Comparison of ENCODE assay signal across 18 cellular contexts in the genomic region with DNA sequence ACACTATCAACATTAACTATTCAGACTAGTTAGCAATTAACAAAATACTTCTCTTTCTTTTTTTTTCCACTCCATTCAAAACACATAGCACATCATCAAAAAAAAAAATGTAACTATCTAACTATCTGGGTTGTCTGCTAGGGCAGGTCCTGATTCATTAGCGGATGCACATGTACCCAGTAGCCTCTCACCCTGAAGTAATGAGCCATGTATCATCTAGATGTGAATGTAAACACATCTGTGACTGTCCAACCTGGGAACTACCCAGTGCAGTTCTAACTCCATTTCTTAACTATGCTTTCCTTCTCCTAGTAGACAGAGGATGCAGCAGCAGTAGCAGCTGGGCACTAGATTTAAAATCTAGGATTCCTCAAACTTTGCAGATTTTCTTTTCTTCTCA.
DNase-seq lines count a peak whose midpoint lies in the region; ATAC-seq, FAIRE-seq and TF ChIP-seq lines count a peak whose summit lies in the region.
"Had no signal": no experiment of that assay in that cellular context is flagged by ENCODE, and none has a peak within 500 bp of the region (broad histone marks: within the 10 kb centered on the region; RNA-seq: fewer than 3 reads in every experiment).

No MANE protein-coding gene starts in this region.

- peak; percentile 61 for FAIRE-seq in D721Med (lab: Jason Lieb, UNC)
- FAIRE-seq: GM12891, GM18507, H1 had no signal

- H3K4me2 ChIP-seq in GM23338: no peak overlapping the region

- peaks cover 4% of the 10 kb centered on the region; the same call in 1 of the 3 replicates for H3K36me3 Mint-ChIP-seq in GM23338 (ENCODE audit: low read depth)
- H3K36me3 Mint-ChIP-seq: CD4-positive, alpha-beta memory T cell had no signal

- no peaks in the 10 kb centered on the region for H3F3A ChIP-seq in GM23338 (replicated peaks; ENCODE audit: low read depth)

- H3K4me1 ChIP-seq in GM23338 (ENCODE audit: insufficient read depth): no peaks in the 10 kb centered on the region

- peaks cover 5% of the 10 kb centered on the region; the same call in 2 of the 3 replicates for H3K9me3 Mint-ChIP-seq in GM23338
- H3K9me3 Mint-ChIP-seq: HFFc6 had no signal

- H3K4me1 Mint-ChIP-seq in GM23338: peaks cover 2% of the 10 kb centered on the region; the same call in 1 of the 3 replicates
- H3K4me1 Mint-ChIP-seq: CD4-positive, alpha-beta memory T cell had no signal

- TF ChIP-seq CTCF in D721Med (IDR thresholded peaks at IDR 0.05; ENCODE audit: insufficient read depth, missing control alignments): no peak
- TF ChIP-seq CTCF in GM23338 (conservative IDR thresholded peaks at IDR 0.05; ENCODE audit: low read depth in 2 of 2): no peak

- DNase-seq in D721Med (ENCODE audit: insufficient read length, low spot score) (no peak), GM23338 (ENCODE audit: low spot score) (no peak), amniotic epithelial cell (ENCODE audit: low read depth) (peak; percentile 33), kidney tubule cell (ENCODE audit: low spot score) (peak; percentile 24), AG08395 (ENCODE audit: low spot score) (no peak)
- DNase-seq in activated naive CD4-positive, alpha-beta T cell (lab: John Stamatoyannopoulos, UW): no peak
- DNase-seq: CD4-positive, alpha-beta memory T cell; DND-41; GF-D8; HFFc6; KBM-7; NCI-H1436; NCI-H82; SW 1271 had no signal

- no peaks in the 10 kb centered on the region for H3K36me3 ChIP-seq in GM23338 (ENCODE audit: insufficient read depth)

- ATAC-seq in GM23338 (no peak), GM18867 (IDR thresholded peaks at IDR 0.05; ENCODE audit: unreplicated experiment) (no peak)

- no peak overlapping the region for H3K4me3 ChIP-seq in GM23338

- H3K27ac ChIP-seq in GM23338 (ENCODE audit: low read depth): no peak overlapping the region

- no peaks in the 10 kb centered on the region for H4K20me1 ChIP-seq in GM23338 (replicated peaks; ENCODE audit: insufficient read depth)

- H3K79me2 ChIP-seq in GM23338 (replicated peaks; ENCODE audit: insufficient read depth): no peaks in the 10 kb centered on the region

- no peak overlapping the region for H3K27ac Mint-ChIP-seq in GM23338
- H3K27ac Mint-ChIP-seq: CD4-positive, alpha-beta memory T cell; HFFc6 had no signal

- no peak overlapping the region for H3K4me3 Mint-ChIP-seq in GM23338
- H3K4me3 Mint-ChIP-seq: CD4-positive, alpha-beta memory T cell; HFFc6 had no signal

- 0 out of 2 replicates have a peak, but pooled peaks cover 13% of the 10 kb centered on the region for H3K9me2 ChIP-seq in GM23338 (ENCODE audit: insufficient read depth)

- H2AFZ ChIP-seq in GM23338: 0 out of 2 replicates have a peak overlapping the region, but pooled peaks have one; percentile 10

- no peaks in the 10 kb centered on the region for H3K27me3 ChIP-seq in GM23338 (ENCODE audit: insufficient read depth)

- no peaks in the 10 kb centered on the region for H3K27me3 Mint-ChIP-seq in GM23338 (ENCODE audit: insufficient read depth, low read depth, poor library complexity)
- H3K27me3 Mint-ChIP-seq: CD4-positive, alpha-beta memory T cell had no signal

TF ChIP-seq in GM23338, 12 proteins besides CTCF, POLR2A, EP300 and RAD21 (continues in another document):
- TF ChIP-seq STAT1 (IDR thresholded peaks at IDR 0.05; ENCODE audit: unreplicated experiment): no peak
- no peak for TF ChIP-seq NANOG (IDR thresholded peaks at IDR 0.05; ENCODE audit: borderline replicate concordance)
- TF ChIP-seq ZNF114 (CRISPR knock-in tag; IDR thresholded peaks at IDR 0.05): no peak
- TF ChIP-seq, protein P1, sequence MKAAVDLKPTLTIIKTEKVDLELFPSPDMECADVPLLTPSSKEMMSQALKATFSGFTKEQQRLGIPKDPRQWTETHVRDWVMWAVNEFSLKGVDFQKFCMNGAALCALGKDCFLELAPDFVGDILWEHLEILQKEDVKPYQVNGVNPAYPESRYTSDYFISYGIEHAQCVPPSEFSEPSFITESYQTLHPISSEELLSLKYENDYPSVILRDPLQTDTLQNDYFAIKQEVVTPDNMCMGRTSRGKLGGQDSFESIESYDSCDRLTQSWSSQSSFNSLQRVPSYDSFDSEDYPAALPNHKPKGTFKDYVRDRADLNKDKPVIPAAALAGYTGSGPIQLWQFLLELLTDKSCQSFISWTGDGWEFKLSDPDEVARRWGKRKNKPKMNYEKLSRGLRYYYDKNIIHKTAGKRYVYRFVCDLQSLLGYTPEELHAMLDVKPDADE (IDR thresholded peaks at IDR 0.05): no peak
- no peak for TF ChIP-seq POLR2AphosphoS5 (IDR thresholded peaks at IDR 0.05; ENCODE audit: low read depth)
- no peak for TF ChIP-seq ZNF331 (CRISPR knock-in tag; IDR thresholded peaks at IDR 0.05; ENCODE audit: low read depth)
- TF ChIP-seq JUNB (IDR thresholded peaks at IDR 0.05; ENCODE audit: unreplicated experiment): no peak
- no peak for TF ChIP-seq EZH2 (IDR thresholded peaks at IDR 0.05; ENCODE audit: low read depth, unreplicated experiment)
- TF ChIP-seq, protein P2, sequence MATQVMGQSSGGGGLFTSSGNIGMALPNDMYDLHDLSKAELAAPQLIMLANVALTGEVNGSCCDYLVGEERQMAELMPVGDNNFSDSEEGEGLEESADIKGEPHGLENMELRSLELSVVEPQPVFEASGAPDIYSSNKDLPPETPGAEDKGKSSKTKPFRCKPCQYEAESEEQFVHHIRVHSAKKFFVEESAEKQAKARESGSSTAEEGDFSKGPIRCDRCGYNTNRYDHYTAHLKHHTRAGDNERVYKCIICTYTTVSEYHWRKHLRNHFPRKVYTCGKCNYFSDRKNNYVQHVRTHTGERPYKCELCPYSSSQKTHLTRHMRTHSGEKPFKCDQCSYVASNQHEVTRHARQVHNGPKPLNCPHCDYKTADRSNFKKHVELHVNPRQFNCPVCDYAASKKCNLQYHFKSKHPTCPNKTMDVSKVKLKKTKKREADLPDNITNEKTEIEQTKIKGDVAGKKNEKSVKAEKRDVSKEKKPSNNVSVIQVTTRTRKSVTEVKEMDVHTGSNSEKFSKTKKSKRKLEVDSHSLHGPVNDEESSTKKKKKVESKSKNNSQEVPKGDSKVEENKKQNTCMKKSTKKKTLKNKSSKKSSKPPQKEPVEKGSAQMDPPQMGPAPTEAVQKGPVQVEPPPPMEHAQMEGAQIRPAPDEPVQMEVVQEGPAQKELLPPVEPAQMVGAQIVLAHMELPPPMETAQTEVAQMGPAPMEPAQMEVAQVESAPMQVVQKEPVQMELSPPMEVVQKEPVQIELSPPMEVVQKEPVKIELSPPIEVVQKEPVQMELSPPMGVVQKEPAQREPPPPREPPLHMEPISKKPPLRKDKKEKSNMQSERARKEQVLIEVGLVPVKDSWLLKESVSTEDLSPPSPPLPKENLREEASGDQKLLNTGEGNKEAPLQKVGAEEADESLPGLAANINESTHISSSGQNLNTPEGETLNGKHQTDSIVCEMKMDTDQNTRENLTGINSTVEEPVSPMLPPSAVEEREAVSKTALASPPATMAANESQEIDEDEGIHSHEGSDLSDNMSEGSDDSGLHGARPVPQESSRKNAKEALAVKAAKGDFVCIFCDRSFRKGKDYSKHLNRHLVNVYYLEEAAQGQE (IDR thresholded peaks at IDR 0.05; ENCODE audit: unreplicated experiment): no peak
- TF ChIP-seq CREB1 (CRISPR knock-in tag; IDR thresholded peaks at IDR 0.05; ENCODE audit: low read depth): no peak
- TF ChIP-seq EZH2phosphoT487 (IDR thresholded peaks at IDR 0.05; ENCODE audit: unreplicated experiment): no peak

Comparison
In these comparisons a context has a peak if more than half of its experiments do, and no peak if none do; other contexts are left out.
1. DNase-seq: peak in amniotic epithelial cell (single experiment) and kidney tubule cell (single experiment); none in D721Med (single experiment), GM23338 (single experiment), activated naive CD4-positive, alpha-beta T cell (0 of 4) and AG08395 (single experiment).